In the genomic region with DNA sequence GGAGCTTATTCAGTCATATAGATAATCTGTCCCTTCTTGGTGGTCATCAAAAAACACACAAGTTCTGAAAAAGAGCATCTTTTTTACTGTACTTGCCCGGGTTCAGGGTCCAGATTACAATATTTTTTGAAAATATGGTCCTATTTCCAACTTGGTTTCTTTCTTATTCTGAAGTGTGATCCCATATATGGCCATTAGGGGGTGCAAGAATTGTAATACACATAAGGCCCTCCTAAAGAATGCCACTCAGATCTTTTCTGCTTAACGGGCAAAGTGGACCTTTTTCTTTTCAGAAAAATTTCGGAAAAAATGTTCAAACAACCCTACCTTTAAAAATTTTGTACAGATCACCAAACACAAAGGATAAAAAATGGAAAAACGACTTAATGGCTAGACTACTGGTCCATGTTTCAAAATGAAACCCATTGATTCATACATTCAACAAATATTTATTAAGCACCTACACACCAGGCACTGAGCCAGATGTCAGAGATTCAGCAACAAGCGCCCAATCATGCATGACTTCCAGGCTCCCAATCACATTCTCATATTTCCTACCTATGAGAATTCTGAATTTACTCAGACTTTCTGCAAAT, we compare ENCODE assay signal across 8 cellular contexts.
DNase-seq lines count a peak whose midpoint lies in the region; ATAC-seq, FAIRE-seq and TF ChIP-seq lines count a peak whose summit lies in the region.

No MANE protein-coding gene starts in this region.

- intact Hi-C loops in HCT116 (cut with micrococcal nuclease): loop anchor here (10.0 kb wide), 1 partner anchor 607 kb away; no protein-coding TSS in a partner anchor

- no peaks in the 10 kb centered on the region for H3K27me3 ChIP-seq in HCT116 (ENCODE audit: insufficient read depth, low read length)

- peaks cover 0 to 6% of the 10 kb centered on the region in 2 experiments; a peak in 1 of 4 replicates for H3K4me1 ChIP-seq in HCT116 (ENCODE audit: control insufficient read depth in 1 of 2, insufficient read depth in 2 of 2, low read length in 2 of 2)

- no peaks in the 10 kb centered on the region for H3K9me3 ChIP-seq in HCT116 (ENCODE audit: control insufficient read depth in 1 of 2, insufficient read depth in 1 of 2, low read depth in 1 of 2, low read length in 2 of 2)

- no peak for TF ChIP-seq POLR2A in HCT116 (IDR thresholded peaks at IDR 0.05; ENCODE audit: borderline replicate concordance, extremely low read depth, insufficient read depth, insufficient read length)

- H4K20me1 ChIP-seq in HCT116 (ENCODE audit: insufficient read depth): no peaks in the 10 kb centered on the region

- peak; percentile 25 for DNase-seq in NCI-H1092 treated with DMSO at 0.1 percent for 48 hours (lab: John Stamatoyannopoulos, UW)
- DNase-seq in NCI-H1092 (lab: John Stamatoyannopoulos, UW): no peak
- peak; percentile 29 for DNase-seq in HCT116 (ENCODE audit: low read depth, low spot score)
- DNase-seq in RPMI7951 (ENCODE audit: low read depth): peak; percentile 37
- no peak for DNase-seq in frontal cortex (ENCODE audit: low spot score in 2 of 2)
- peak; percentile 34 for DNase-seq in stromal cell of bone marrow (ENCODE audit: low read depth)
- no peak for DNase-seq in GDM1 (lab: John Stamatoyannopoulos, UW)
- DNase-seq in OCI-M2 (lab: John Stamatoyannopoulos, UW; ENCODE audit: unreplicated experiment): no peak

- TF ChIP-seq RAD21 in HCT116 (IDR thresholded peaks at IDR 0.05; ENCODE audit: low read depth): peak; percentile 47; the same call in 1 of the 2 replicates

- no peaks in the 10 kb centered on the region for H3K36me3 ChIP-seq in HCT116 (ENCODE audit: control insufficient read depth in 1 of 2, insufficient read depth in 2 of 2, low read length in 2 of 2)

- H3K79me2 ChIP-seq in HCT116 (ENCODE audit: insufficient read depth, low read length): no peaks in the 10 kb centered on the region

- no peak overlapping the region for H3K9ac ChIP-seq in HCT116 (ENCODE audit: low read length)

- BruUV-seq in HCT116 (replicated peaks; lab: Mats Ljungman, UMichigan): no TSS peak

- peak overlapping the region; percentile 59 for H2AFZ ChIP-seq in HCT116 (ENCODE audit: low read depth, low read length, poor library complexity, severe bottlenecking)

- TF ChIP-seq CTCF in HCT116 (IDR thresholded peaks at IDR 0.05 in 2 of 3, conservative IDR thresholded peaks at IDR 0.05 in 1 of 3; ENCODE audit: borderline replicate concordance in 1 of 3, insufficient read depth in 1 of 3, low read depth in 2 of 3, low read length in 2 of 3): peak; percentile 33 to 73 (median 69); a peak in 5 of 6 replicates

- H3K4me2 ChIP-seq in HCT116 (ENCODE audit: low read length): no peak overlapping the region

- H3K9me2 ChIP-seq in HCT116 (ENCODE audit: insufficient read depth): no peaks in the 10 kb centered on the region; the same call in 1 of the 2 replicates

- POLR2A ChIA-PET in HCT116 (lab: Charles Lee): no interaction called here

- ATAC-seq in HCT116: peak; percentile 70

- H3K4me3 ChIP-seq in HCT116 (replicated peaks in 1 of 2; ENCODE audit: low read depth in 1 of 2, low read length in 2 of 2): no peak overlapping the region

- FAIRE-seq in frontal cortex (lab: Jason Lieb, UNC): peak; percentile 24

- CTCF ChIA-PET in HCT116 (lab: Charles Lee): no interaction called here

- no peak overlapping the region for H3K27ac ChIP-seq in HCT116 (ENCODE audit: low read depth, low read length)

- RAD21 ChIA-PET in HCT116 (lab: Charles Lee; ENCODE audit: low non-redundant PET in 1 of 2, low total read pairs in 2 of 2, uncharacterized antibody in 2 of 2, unreplicated experiment in 2 of 2): no interaction called here

TF ChIP-seq in HCT116, 20 proteins besides CTCF, POLR2A, EP300 and RAD21:
- TF ChIP-seq SRF (IDR thresholded peaks at IDR 0.05; ENCODE audit: low read depth): peak; percentile 66
- no peak for TF ChIP-seq SIN3A (IDR thresholded peaks at IDR 0.05; ENCODE audit: low read depth)

Comparison
In these comparisons a context has a peak if more than half of its experiments do, and no peak if none do; other contexts are left out.
1. DNase-seq: peak in NCI-H1092 treated with DMSO at 0.1 percent for 48 hours (single experiment), HCT116 (single experiment), RPMI7951 (single experiment) and stromal cell of bone marrow (single experiment); none in NCI-H1092 (single experiment), frontal cortex (0 of 2), GDM1 (single experiment) and OCI-M2 (single experiment).